ENCODE assay signal across 12 cellular contexts in the genomic region with DNA sequence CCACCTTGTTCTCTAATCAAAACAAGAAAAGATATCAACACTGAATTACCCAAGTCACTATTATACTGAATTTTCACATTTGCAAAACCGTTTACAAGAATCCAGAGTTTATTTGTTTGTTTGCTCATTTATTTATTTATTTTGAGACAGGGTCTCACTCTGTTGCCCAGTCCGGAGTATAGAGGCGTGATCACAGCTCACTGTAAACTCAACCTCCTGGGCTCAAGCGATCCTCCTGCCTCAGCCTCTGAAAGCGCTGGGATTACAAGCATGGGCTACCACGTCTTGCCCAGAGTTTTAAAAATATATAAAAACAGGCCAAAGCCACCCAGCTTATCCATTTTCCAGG. TPM values are rescaled to one million over a fixed set of nuclear protein-coding genes. Genes with fewer than 3 reads are reported as not detected.
DNase-seq lines count a peak whose midpoint lies in the region; ATAC-seq and TF ChIP-seq lines count a peak whose summit lies in the region.
"Had no signal": no experiment of that assay in that cellular context is flagged by ENCODE, and none has a peak within 500 bp of the region (broad histone marks: within the 10 kb centered on the region; RNA-seq: fewer than 3 reads in every experiment).

No MANE protein-coding gene starts in this region.

- H3K36me3 Mint-ChIP-seq in T-helper 1 cell treated with Interleukin-12 subunit alpha and Interleukin-12 subunit beta and Interleukin-4 antibody, amounts not matched to agents 30 μg/mL and 1 μg/mL, for 36 hours (ENCODE audit: low read depth): peaks cover 18% of the 10 kb centered on the region
- peaks cover 4% of the 10 kb centered on the region for H3K36me3 Mint-ChIP-seq in T-cell

- H3K27ac ChIP-seq in brain microvascular endothelial cell (peak overlapping the region; percentile 97), muscle layer of duodenum (ENCODE audit: low read length) (peak overlapping the region; percentile 81), thyroid gland (peak overlapping the region; percentile 22 to 91 (median 78))
- H3K27ac ChIP-seq: PC-9 had no signal

- no peaks in the 10 kb centered on the region for H3K9me3 Mint-ChIP-seq in T-helper 1 cell treated with Interleukin-12 subunit alpha and Interleukin-12 subunit beta and Interleukin-4 antibody, amounts not matched to agents 30 μg/mL and 1 μg/mL, for 36 hours
- no peaks in the 10 kb centered on the region for H3K9me3 Mint-ChIP-seq in T-cell
- H3K9me3 Mint-ChIP-seq: central memory CD8-positive, alpha-beta T cell had no signal

- H3K4me1 Mint-ChIP-seq in T-helper 1 cell treated with Interleukin-12 subunit alpha and Interleukin-12 subunit beta and Interleukin-4 antibody, amounts not matched to agents 30 μg/mL and 1 μg/mL, for 36 hours (ENCODE audit: low read depth): peaks cover 32% of the 10 kb centered on the region
- peaks cover 38 to 40% (median 38%) of the 10 kb centered on the region in 3 donors for H3K4me1 Mint-ChIP-seq in T-cell

- CTCF ChIA-PET in T-cell (lab: Charles Lee): interaction anchor here in 1 of 2 donors (0.6 to 2.0 kb wide), 2 partner anchors 9 to 772 kb away, joined by 3 to 8 read pairs; a partner anchor contains a TSS

- H3K27ac Mint-ChIP-seq in T-helper 1 cell treated with Interleukin-12 subunit alpha and Interleukin-12 subunit beta and Interleukin-4 antibody, amounts not matched to agents 30 μg/mL and 1 μg/mL, for 36 hours: peak overlapping the region; percentile 85
- no peak overlapping the region for H3K27ac Mint-ChIP-seq in T-cell

- no peak overlapping the region for H3K4me3 ChIP-seq in brain microvascular endothelial cell (ENCODE audit: low read depth, low read length)
- H3K4me3 ChIP-seq in muscle layer of duodenum (ENCODE audit: low read depth in 1 of 2, low read length in 2 of 2): no peak overlapping the region
- no peak overlapping the region for H3K4me3 ChIP-seq in thyroid gland (replicated peaks in 1 of 3)
- H3K4me3 ChIP-seq: PC-9 had no signal

- H3K27me3 ChIP-seq in brain microvascular endothelial cell (replicated peaks) (no peaks in the 10 kb centered on the region), muscle layer of duodenum (ENCODE audit: low read depth, low read length) (no peaks in the 10 kb centered on the region), thyroid gland (no peaks in the 10 kb centered on the region)

- no peaks in the 10 kb centered on the region for H3K27me3 Mint-ChIP-seq in T-helper 1 cell treated with Interleukin-12 subunit alpha and Interleukin-12 subunit beta and Interleukin-4 antibody, amounts not matched to agents 30 μg/mL and 1 μg/mL, for 36 hours (ENCODE audit: low read depth)
- no peaks in the 10 kb centered on the region for H3K27me3 Mint-ChIP-seq in T-cell
- H3K27me3 Mint-ChIP-seq: central memory CD8-positive, alpha-beta T cell had no signal

- no peak for TF ChIP-seq POLR2A in thyroid gland (IDR thresholded peaks at IDR 0.05)

- no peak for TF ChIP-seq CTCF in brain microvascular endothelial cell (IDR thresholded peaks at IDR 0.05; ENCODE audit: low read depth, low read length, missing control alignments)
- TF ChIP-seq CTCF in thyroid gland (IDR thresholded peaks at IDR 0.05): no peak

- DNase-seq in T-helper 1 cell: no peak
- DNase-seq in brain microvascular endothelial cell: no peak
- DNase-seq in thyroid gland: no peak
- DNase-seq in NCI-H510A (lab: John Stamatoyannopoulos, UW): no peak
- no peak for DNase-seq in T-cell
- DNase-seq: 8988T, KG1, PC-9 had no signal

- in situ Hi-C loops in brain microvascular endothelial cell (cut with HindIII; ENCODE audit: low pct_ligation_motif_present, low sequenced_read_pairs): no loop called here

- H3K4me3 Mint-ChIP-seq in T-helper 1 cell treated with Interleukin-12 subunit alpha and Interleukin-12 subunit beta and Interleukin-4 antibody, amounts not matched to agents 30 μg/mL and 1 μg/mL, for 36 hours: no peak overlapping the region
- no peak overlapping the region for H3K4me3 Mint-ChIP-seq in T-cell
- H3K4me3 Mint-ChIP-seq: central memory CD8-positive, alpha-beta T cell had no signal

- intact Hi-C loops in thyroid gland (cut with DNase I): no loop called here

- POLR2A ChIA-PET in T-cell (lab: Charles Lee): no interaction called here

- H3K9me3 ChIP-seq in muscle layer of duodenum (ENCODE audit: control insufficient read depth in 1 of 2, low read length in 2 of 2) (no peaks in the 10 kb centered on the region), thyroid gland (no peaks in the 10 kb centered on the region)

- H3K4me1 ChIP-seq in muscle layer of duodenum (ENCODE audit: control insufficient read depth in 1 of 2, insufficient read depth in 2 of 2, low read length in 2 of 2) (peaks cover 34 to 69% of the 10 kb centered on the region in 2 donors), thyroid gland (peaks cover 91 to 100% of the 10 kb centered on the region in 2 donors)

- H3K36me3 ChIP-seq in brain microvascular endothelial cell (replicated peaks) (peaks cover 6% of the 10 kb centered on the region), muscle layer of duodenum (ENCODE audit: control insufficient read depth in 1 of 2, insufficient read depth in 2 of 2, low read length in 2 of 2) (no peaks in the 10 kb centered on the region), thyroid gland (no peaks in the 10 kb centered on the region)

- WGBS in thyroid gland, 2 donors: 95 to 98% methylated on average over 6 of the region's 6 CpGs

- ATAC-seq in GM21786 (IDR thresholded peaks at IDR 0.05; ENCODE audit: unreplicated experiment) (no peak), T-cell (replicated peaks in 1 of 4) (no peak)

RNA-seq across cellular contexts. Expression of a gene that starts 8.5 kb away (rescaled TPM):
- 100 to 1,000 TPM in 2 of 4 donors, 10 to 100 TPM in 2; 86.1 to 143 (median 103) TPM for total RNA-seq in thyroid gland
- 10 to 100 TPM; 21.1 to 40.8 (median 28.9) TPM for total RNA-seq in T-cell
